ENCODE assay signal across 8 cellular contexts in the genomic region with DNA sequence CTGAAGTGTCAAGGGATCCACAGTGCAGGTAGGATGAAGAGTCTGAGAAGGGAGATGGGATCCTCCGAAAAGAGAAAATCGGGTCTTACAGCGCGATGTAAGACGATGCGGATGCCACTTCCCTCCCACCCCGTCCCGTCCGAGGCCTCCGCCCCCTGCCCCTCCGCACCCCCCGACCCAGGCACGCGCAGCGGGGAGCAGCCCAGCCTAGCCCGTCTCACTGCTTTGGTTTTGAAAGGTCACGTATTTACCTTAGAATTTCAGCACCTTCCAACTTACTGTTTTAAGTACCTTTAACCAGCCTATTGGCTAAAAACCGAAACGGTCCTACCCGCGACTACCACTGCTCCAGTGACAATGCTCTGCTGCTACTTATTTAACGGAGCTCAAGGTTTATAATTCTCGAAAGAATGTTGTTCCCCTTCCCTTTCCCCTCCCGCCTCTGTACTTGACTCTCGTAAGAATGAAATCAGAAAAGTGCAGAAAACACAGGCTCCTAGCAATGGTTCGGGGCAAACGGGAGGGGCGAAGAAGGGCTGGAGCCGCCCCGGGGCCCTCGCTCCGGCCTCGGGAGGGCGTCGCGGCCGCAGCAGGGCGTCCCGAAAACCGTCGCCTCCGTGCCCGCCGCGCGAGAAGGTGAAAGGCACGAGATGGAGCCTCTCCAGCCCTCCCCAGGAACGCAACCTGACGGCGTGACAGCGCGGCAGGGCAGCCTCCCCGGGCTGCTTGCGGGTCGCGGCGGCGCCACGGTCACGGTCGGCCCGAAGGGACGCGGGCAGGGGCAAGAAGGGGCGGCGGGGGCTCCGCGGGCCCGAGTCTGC. TPM values are rescaled to one million over a fixed set of nuclear protein-coding genes. Genes with fewer than 3 reads are reported as not detected.
DNase-seq lines count a peak whose midpoint lies in the region; ATAC-seq and TF ChIP-seq lines count a peak whose summit lies in the region.

No MANE protein-coding gene starts in this region.

- H3K9me3 ChIP-seq in A673 (ENCODE audit: low read depth, low read length, poor library complexity, severe bottlenecking) = no peaks in the 10 kb centered on the region
- no peaks in the 10 kb centered on the region for H3K9me3 ChIP-seq in OCI-LY1 (ENCODE audit: low read length)

- H3K36me3 Mint-ChIP-seq in neural crest cell (ENCODE audit: low read depth) (no peaks in the 10 kb centered on the region), type B pancreatic cell (peaks cover 4% of the 10 kb centered on the region)

- peaks cover 22% of the 10 kb centered on the region for H3K79me2 ChIP-seq in OCI-LY1 (ENCODE audit: insufficient read depth, low read length)

- intact Hi-C loops in A673 (cut with micrococcal nuclease; ENCODE audit: unreplicated experiment) = no loop called here

- no peak overlapping the region for H2AFZ ChIP-seq in OCI-LY1 (ENCODE audit: low read length)

- CTCF ChIA-PET in A673 (lab: Charles Lee) = interaction anchor here (0.7 to 1.4 kb wide), 3 partner anchors 12 to 126 kb away, joined by 5 to 11 read pairs (median 7); a partner anchor contains a TSS

- H3K4me2 ChIP-seq in OCI-LY1 (ENCODE audit: low read length) = peak overlapping the region; percentile 97

- no peak overlapping the region for H3K27ac Mint-ChIP-seq in neural crest cell (ENCODE audit: unreplicated experiment)
- H3K27ac Mint-ChIP-seq in type B pancreatic cell = peak overlapping the region; percentile 89

- TF ChIP-seq CTCF in A673 (conservative IDR thresholded peaks at IDR 0.05; ENCODE audit: low read depth, low read length) (no peak), OCI-LY1 (IDR thresholded peaks at IDR 0.05; ENCODE audit: low read length) (peak; percentile 38; the same call in 1 of the 2 replicates), fibroblast of villous mesenchyme (IDR thresholded peaks at IDR 0.05; ENCODE audit: insufficient read depth, low read depth, low read length) (peak; percentile 21), neural crest cell (conservative IDR thresholded peaks at IDR 0.05) (no peak), type B pancreatic cell (conservative IDR thresholded peaks at IDR 0.05) (peak; percentile 38)

- peak; percentile 47 for DNase-seq in A673 (ENCODE audit: low spot score)
- DNase-seq in activated T-helper 9 cell treated with anti-CD3 and anti-CD28 coated beads, Interleukin-2, amount 50 U/mL, for 16 hours (ENCODE audit: low read depth) = peak; percentile 35
- DNase-seq in fibroblast of villous mesenchyme (ENCODE audit: low read depth) = peak; percentile 34
- peak; percentile 8 for DNase-seq in neural crest cell (ENCODE audit: low read depth, low spot score)
- DNase-seq in type B pancreatic cell (ENCODE audit: extremely low spot score, unreplicated experiment) = peak; percentile 69

- no peaks in the 10 kb centered on the region for H3K9me2 ChIP-seq in OCI-LY1 (ENCODE audit: low read depth, low read length)

- peaks cover 20% of the 10 kb centered on the region for H3K4me1 Mint-ChIP-seq in neural crest cell
- H3K4me1 Mint-ChIP-seq in type B pancreatic cell (ENCODE audit: unreplicated experiment) = peaks cover 6% of the 10 kb centered on the region

- H3K27me3 ChIP-seq in A673 (replicated peaks; ENCODE audit: insufficient read depth, low read depth, low read length, poor library complexity) = no peaks in the 10 kb centered on the region
- no peaks in the 10 kb centered on the region for H3K27me3 ChIP-seq in OCI-LY1 (ENCODE audit: insufficient read depth, low read length)

- H3K27me3 Mint-ChIP-seq in neural crest cell (ENCODE audit: low read depth) = no peaks in the 10 kb centered on the region
- H3K27me3 Mint-ChIP-seq in type B pancreatic cell = no peaks in the 10 kb centered on the region

- POLR2A ChIA-PET in A673 (lab: Charles Lee; ENCODE audit: low non-redundant PET) = interaction anchor here (1.0 kb wide), 1 partner anchor 13 kb away, joined by 7 read pairs; a partner anchor contains a TSS

- no TSS peak for BruUV-seq in A673 (replicated peaks; lab: Mats Ljungman, UMichigan)

- H3F3A ChIP-seq in OCI-LY1 (ENCODE audit: insufficient read depth, low read length) = no peaks in the 10 kb centered on the region

- H3K4me1 ChIP-seq in A673 (ENCODE audit: insufficient read depth, low read length, poor library complexity, severe bottlenecking) (peaks cover 7% of the 10 kb centered on the region), OCI-LY1 (ENCODE audit: insufficient read depth, low read length, severe bottlenecking) (peaks cover 13% of the 10 kb centered on the region)

- H3K27ac ChIP-seq in A673 (ENCODE audit: low read depth, low read length, poor library complexity, severe bottlenecking) (peak overlapping the region; percentile 79), OCI-LY1 (ENCODE audit: low read depth, low read length, poor library complexity, severe bottlenecking) (peak overlapping the region; percentile 49)

- H4K20me1 ChIP-seq in OCI-LY1 (ENCODE audit: insufficient read depth, low read length) = no peaks in the 10 kb centered on the region

- peak overlapping the region; percentile 64 for H3K9ac ChIP-seq in OCI-LY1 (ENCODE audit: low read length)

- H3K4me3 Mint-ChIP-seq in neural crest cell = peak overlapping the region; percentile 94
- H3K4me3 Mint-ChIP-seq in type B pancreatic cell = peak overlapping the region; percentile 94

- peak overlapping the region; percentile 75 for H3K4me3 ChIP-seq in A673 (ENCODE audit: low read depth, low read length, poor library complexity, severe bottlenecking)
- H3K4me3 ChIP-seq in OCI-LY1 (ENCODE audit: low read depth, low read length, poor library complexity, severe bottlenecking) = peak overlapping the region; percentile 71
- H3K4me3 ChIP-seq in fibroblast of villous mesenchyme (ENCODE audit: low read depth, low read length) = peak overlapping the region; percentile 81

- ATAC-seq in GM18520 (IDR thresholded peaks at IDR 0.05; ENCODE audit: unreplicated experiment) (peak; percentile 8), HG03060 (IDR thresholded peaks at IDR 0.05; ENCODE audit: low read depth, unreplicated experiment) (peak; percentile 4)

- H3K9me3 Mint-ChIP-seq in neural crest cell (no peaks in the 10 kb centered on the region), type B pancreatic cell (no peaks in the 10 kb centered on the region)

- H3K36me3 ChIP-seq in A673 (ENCODE audit: insufficient read depth, low read length, poor library complexity, severe bottlenecking) (no peaks in the 10 kb centered on the region), OCI-LY1 (ENCODE audit: insufficient read depth, low read length) (peaks cover 4% of the 10 kb centered on the region)

RNA-seq across cellular contexts. Expression of a gene that starts 0.7 kb away (rescaled TPM):
- total RNA-seq in A673 (2021) = 18.9 and 19.1 TPM in 2 replicates
- total RNA-seq in fibroblast of villous mesenchyme = 24.5 and 41.0 TPM in 2 replicates
- total RNA-seq in neural crest cell = 23.2 and 25.6 TPM in 2 replicates
- 34.2 and 44.7 TPM in 2 replicates for total RNA-seq in type B pancreatic cell (ENCODE audit: low replicate concordance)

RNA-seq across cellular contexts. Expression of a gene that starts 12.4 kb away (rescaled TPM):
- total RNA-seq in A673 (2021) = 1.7 and 2.1 TPM in 2 replicates
- total RNA-seq in fibroblast of villous mesenchyme = 1.9 and 2.2 TPM in 2 replicates
- 2.4 and 2.7 TPM in 2 replicates for total RNA-seq in neural crest cell
- 2.3 and 3.0 TPM in 2 replicates for total RNA-seq in type B pancreatic cell (ENCODE audit: low replicate concordance)

Comparison
In these comparisons a context has a peak if more than half of its experiments do, and no peak if none do; other contexts are left out.
1. Peak in every context shown above with its lines: DNase-seq, ATAC-seq, H3K4me3 ChIP-seq and H3K27ac ChIP-seq.
2. DNase-seq: peak in every context shown above with its lines; median percentile 69 in type B pancreatic cell; 47 in A673; 35 in activated T-helper 9 cell treated with anti-CD3 and anti-CD28 coated beads, Interleukin-2, amount 50 U/mL, for 16 hours; 34 in fibroblast of villous mesenchyme; 8 in neural crest cell.
3. CTCF ChIP-seq: peak in OCI-LY1 (single experiment), fibroblast of villous mesenchyme (single experiment) and type B pancreatic cell (single experiment); none in A673 (single experiment) and neural crest cell (single experiment).